Comparison of ENCODE assay signal across 12 cellular contexts in the genomic region with DNA sequence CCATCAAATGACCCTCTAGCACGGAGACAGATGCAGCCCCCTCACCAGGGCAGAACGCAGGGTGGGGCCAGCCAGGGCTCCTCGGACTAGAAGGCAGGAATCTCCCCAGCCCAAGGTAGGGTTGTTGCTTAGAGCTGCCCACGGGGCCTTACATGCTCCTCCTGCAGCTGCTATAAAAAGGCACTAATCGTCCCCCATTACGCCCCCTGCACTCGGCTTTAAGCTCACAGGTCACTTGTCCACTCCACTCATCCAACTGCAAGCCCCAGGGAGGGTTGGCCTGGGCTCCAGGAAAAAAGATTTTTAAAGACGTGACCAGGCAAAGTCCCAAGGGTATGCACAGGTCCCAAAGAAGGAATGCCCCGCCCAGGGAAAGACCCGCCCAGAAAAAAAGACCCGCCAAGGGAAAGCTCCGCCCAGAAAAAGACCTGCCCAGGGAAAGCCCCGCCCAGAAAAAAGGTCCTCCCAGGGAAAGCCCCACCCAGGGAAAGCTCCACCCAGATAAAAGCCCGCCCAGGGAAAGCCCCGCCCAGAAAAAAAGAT. TPM values are rescaled to one million over a fixed set of nuclear protein-coding genes. Genes with fewer than 3 reads are reported as not detected.
A peak's percentile ranks its signal among the peaks of the same experiment; 100 is the strongest.
DNase-seq lines count a peak whose midpoint lies in the region; ATAC-seq, FAIRE-seq and TF ChIP-seq lines count a peak whose summit lies in the region.
"Had no signal": no experiment of that assay in that cellular context is flagged by ENCODE, and none has a peak within 500 bp of the region (broad histone marks: within the 10 kb centered on the region; RNA-seq: fewer than 3 reads in every experiment).

No MANE protein-coding gene starts in this region.

- peaks cover 9 to 15% of the 10 kb centered on the region in 2 donors for H3K27me3 Mint-ChIP-seq in effector memory CD8-positive, alpha-beta T cell

- peak; percentile 19 for ATAC-seq in GM18511 (IDR thresholded peaks at IDR 0.05; ENCODE audit: unreplicated experiment)
- ATAC-seq in HG03066 (IDR thresholded peaks at IDR 0.05; ENCODE audit: low read depth, unreplicated experiment), result peak; percentile 11
- no peak for ATAC-seq in effector memory CD8-positive, alpha-beta T cell (replicated peaks)

- POLR2A ChIA-PET in GM10248 (lab: Yijun Ruan, JAX), result interaction anchor here (0.6 to 2.2 kb wide), 11 partner anchors 10 to 158 kb away, joined by 3 to 24 read pairs (median 5); a partner anchor contains a TSS

- in situ Hi-C loops in SK-MEL-5 (cut with HindIII; ENCODE audit: low pct_unique_long_range_greater_than_20kb, low sequenced_read_pairs), result no loop called here

- FAIRE-seq in frontal cortex (lab: Jason Lieb, UNC), result no peak

- H3K36me3 Mint-ChIP-seq in effector memory CD8-positive, alpha-beta T cell (ENCODE audit: insufficient read depth), result no peaks in the 10 kb centered on the region

- no peak overlapping the region for H3K27ac Mint-ChIP-seq in effector memory CD8-positive, alpha-beta T cell
- H3K27ac Mint-ChIP-seq: activated T-helper 1 cell treated with anti-CD3 and anti-CD28 coated beads, Interleukin-12 subunit alpha, Interleukin-12 subunit beta, Interleukin-2, Interleukin-4 antibody, amounts not matched to agents 30 ng/mL and 10 ng/mL and 1 ng/mL, durations not matched to agents 14 hours and 24 hours and 36 hours had no signal

- CTCF ChIA-PET in GM10248 (lab: Yijun Ruan, JAX), result interaction anchor here (0.8 to 1.9 kb wide), 9 partner anchors 10 to 121 kb away, joined by 3 to 12 read pairs (median 4); a partner anchor contains a TSS

- TF ChIP-seq CTCF in 22Rv1 (IDR thresholded peaks at IDR 0.05) (no peak), GM10248 (IDR thresholded peaks at IDR 0.05; ENCODE audit: control extremely low read depth, extremely low read depth, low read depth, missing control alignments) (no peak)

- no peaks in the 10 kb centered on the region for H3K9me3 Mint-ChIP-seq in effector memory CD8-positive, alpha-beta T cell
- H3K9me3 Mint-ChIP-seq: activated T-helper 1 cell treated with anti-CD3 and anti-CD28 coated beads, Interleukin-12 subunit alpha, Interleukin-12 subunit beta, Interleukin-2, Interleukin-4 antibody, amounts not matched to agents 30 ng/mL and 10 ng/mL and 1 ng/mL, durations not matched to agents 14 hours and 24 hours and 36 hours had no signal

- no peak overlapping the region for H3K4me3 Mint-ChIP-seq in effector memory CD8-positive, alpha-beta T cell
- H3K4me3 Mint-ChIP-seq: activated T-helper 1 cell treated with anti-CD3 and anti-CD28 coated beads, Interleukin-12 subunit alpha, Interleukin-12 subunit beta, Interleukin-2, Interleukin-4 antibody, amounts not matched to agents 30 ng/mL and 10 ng/mL and 1 ng/mL, durations not matched to agents 14 hours and 24 hours and 36 hours had no signal

- no peaks in the 10 kb centered on the region for H3K4me1 Mint-ChIP-seq in effector memory CD8-positive, alpha-beta T cell (ENCODE audit: low read depth in 2 of 2)

- H3K27ac ChIP-seq in 22Rv1, result peak overlapping the region; percentile 81
- H3K27ac ChIP-seq: parathyroid adenoma had no signal

- DNase-seq in SK-MEL-5 (ENCODE audit: low read depth, low spot score) (peak; percentile 60), frontal cortex (ENCODE audit: low spot score in 2 of 2) (no peak), NCI-H1092 (lab: John Stamatoyannopoulos, UW) (no peak), GM10248 (ENCODE audit: extremely low spot score) (no peak)
- no peak for DNase-seq in effector memory CD8-positive, alpha-beta T cell
- DNase-seq: NCI-H524 treated with DMSO at 0.1 percent for 48 hours had no signal

RNA-seq across cellular contexts. Expression of a gene that starts 11.1 kb away (rescaled TPM):
- total RNA-seq in SK-MEL-5 (2014; rRNA removed; shearing (Covaris generic)), result 0.05 TPM in 1 of 2 replicates, not detected in the other
- 0.24 and 0.51 TPM in 2 replicates for polyA plus RNA-seq in SK-MEL-5 (2015; cell fraction: cytosol; rRNA removed)
- 0.07 and 0.88 TPM in 2 replicates for polyA plus RNA-seq in SK-MEL-5 (2015; cell fraction: nucleus; rRNA removed)
- 29.8 TPM for total RNA-seq in frontal cortex

RNA-seq across cellular contexts. Expression of a gene that starts 19.8 kb away (rescaled TPM):
- total RNA-seq in SK-MEL-5 (2014; rRNA removed; shearing (Covaris generic)), result 0.40 TPM in 1 of 2 replicates, not detected in the other
- polyA plus RNA-seq in SK-MEL-5 (2015; cell fraction: cytosol; rRNA removed), result 0.43 and 0.81 TPM in 2 replicates
- polyA plus RNA-seq in SK-MEL-5 (2015; cell fraction: nucleus; rRNA removed), result 0.83 TPM in 1 of 2 replicates, not detected in the other
- 0.41 TPM for total RNA-seq in frontal cortex
- total RNA-seq: ureter had no signal

RNA-seq across cellular contexts. Expression of a gene that starts 21.8 kb away (rescaled TPM):
- total RNA-seq in SK-MEL-5 (2014; rRNA removed; shearing (Covaris generic)), result not detected in 2 replicates
- polyA plus RNA-seq in SK-MEL-5 (2015; cell fraction: cytosol; rRNA removed), result not detected in 2 replicates
- not detected in 2 replicates for polyA plus RNA-seq in SK-MEL-5 (2015; cell fraction: nucleus; rRNA removed)
- total RNA-seq in frontal cortex, result not detected
- total RNA-seq: activated T-helper 1 cell treated with anti-CD3 and anti-CD28 coated beads, Interleukin-12 subunit alpha, Interleukin-12 subunit beta, Interleukin-2, Interleukin-4 antibody, amounts not matched to agents 30 ng/mL and 10 ng/mL and 1 ng/mL, durations not matched to agents 14 hours and 24 hours and 36 hours; ureter had no signal

RNA-seq across cellular contexts. Expression of a gene that starts 35.5 kb away (rescaled TPM):
- total RNA-seq in SK-MEL-5 (2014; rRNA removed; shearing (Covaris generic)), result 171 and 178 TPM in 2 replicates
- polyA plus RNA-seq in SK-MEL-5 (2015; cell fraction: cytosol; rRNA removed), result 332 and 335 TPM in 2 replicates
- polyA plus RNA-seq in SK-MEL-5 (2015; cell fraction: nucleus; rRNA removed), result 2,430 and 3,204 TPM in 2 replicates
- total RNA-seq in frontal cortex, result 38.3 TPM

RNA-seq across cellular contexts. Expression of a gene that starts 38.3 kb away (rescaled TPM):
- 9.0 and 12.0 TPM in 2 replicates for total RNA-seq in SK-MEL-5 (2014; rRNA removed; shearing (Covaris generic))
- 28.6 and 34.7 TPM in 2 replicates for polyA plus RNA-seq in SK-MEL-5 (2015; cell fraction: cytosol; rRNA removed)
- polyA plus RNA-seq in SK-MEL-5 (2015; cell fraction: nucleus; rRNA removed), result 228 and 280 TPM in 2 replicates
- 22.4 TPM for total RNA-seq in frontal cortex

Comparison
In these comparisons a context has a peak if more than half of its experiments do, and no peak if none do; other contexts are left out.
1. RNA of a gene that starts 11.1 kb away (total RNA-seq): 29.8 TPM in frontal cortex (single experiment); 0.05 TPM in SK-MEL-5; every median in the first group is over 10 times any median in the second.